In genomic region chr2:106582431-106583143, GRCh38 we compare ENCODE assay signal across 8 cellular contexts.
DNase-seq lines count a peak whose midpoint lies in the region; ATAC-seq, FAIRE-seq and TF ChIP-seq lines count a peak whose summit lies in the region.

No MANE protein-coding gene starts in this region.

- CTCF ChIA-PET in K562 (lab: Yijun Ruan, JAX; ENCODE audit: low intra/inter-chr PET ratio): no interaction called here

- TF ChIP-seq EP300 in K562 (IDR thresholded peaks at IDR 0.05; ENCODE audit: low read length): no peak

- POLR2A ChIA-PET in K562 (lab: Yijun Ruan, JAX): interaction anchor here (0.6 kb wide), 1 partner anchor 981 kb away, joined by 3 read pairs; no protein-coding TSS in a partner anchor

- H3K27ac ChIP-seq in K562 (ENCODE audit: extremely low read depth, low read depth, low read length) (no peak overlapping the region), iPS-18a (ENCODE audit: low read length) (no peak overlapping the region)

- in situ Hi-C loops in K562 (cut with MboI): no loop called here

- no peak for TF ChIP-seq POLR2A in K562 (conservative IDR thresholded peaks at IDR 0.05)

- H3K4me2 ChIP-seq in K562 (ENCODE audit: insufficient read depth, low read length) (no peak overlapping the region), skeletal muscle satellite cell (ENCODE audit: low read length) (peak overlapping the region; percentile 81)

- TF ChIP-seq CTCF in GM12875 (IDR thresholded peaks at IDR 0.05; ENCODE audit: borderline replicate concordance, insufficient read depth, low read depth, low read length) (peak; percentile 91), K562 (IDR thresholded peaks at IDR 0.05 in 2 of 3, conservative IDR thresholded peaks at IDR 0.05 in 1 of 3; ENCODE audit: insufficient read depth in 2 of 3, low read depth in 1 of 3, low read length in 3 of 3) (peak; percentile 35 to 46 (median 45); a peak in 5 of 6 replicates)

- peak in 1 of 2 experiments; percentile 43; a peak in 2 of 4 replicates for TF ChIP-seq RAD21 in K562 (CRISPR knock-in tag; conservative IDR thresholded peaks at IDR 0.05 in 1 of 2, IDR thresholded peaks at IDR 0.05 in 1 of 2)

- no peaks in the 10 kb centered on the region for H4K20me1 ChIP-seq in K562 (replicated peaks; ENCODE audit: control insufficient read depth, insufficient read depth, low read length)

- H3K9me3 ChIP-seq in K562 (replicated peaks; ENCODE audit: control insufficient read depth, insufficient read depth, low read depth, low read length): no peaks in the 10 kb centered on the region
- H3K9me3 ChIP-seq in iPS-18a (ENCODE audit: control insufficient read depth, low read depth, low read length): no peaks in the 10 kb centered on the region
- H3K9me3 ChIP-seq in skeletal muscle satellite cell (replicated peaks; ENCODE audit: low read length): no peaks in the 10 kb centered on the region

- H3K4me3 ChIP-seq in GM12875 (ENCODE audit: low read depth, low read length) (no peak overlapping the region), K562 (no peak overlapping the region), iPS-18a (ENCODE audit: low read length) (peak overlapping the region; percentile 68), skeletal muscle satellite cell (ENCODE audit: low read length) (peak overlapping the region; percentile 40)

- intact Hi-C loops in K562 (cut with micrococcal nuclease): no loop called here

- H3K79me2 ChIP-seq in K562 (ENCODE audit: control insufficient read depth, insufficient read depth, low read length): no peaks in the 10 kb centered on the region

- FAIRE-seq in K562 (lab: Jason Lieb, UNC): peak; percentile 19

- 2% methylated on average over 13 of the region's 14 CpGs for WGBS in K562 (ENCODE audit: insufficient coverage, low coverage, missing lambda C conversion rate)

- H3K27me3 ChIP-seq in K562 (ENCODE audit: control insufficient read depth in 2 of 2, insufficient read depth in 2 of 2, low read length in 2 of 2) (peaks cover 10 to 32% of the 10 kb centered on the region in 2 experiments; a peak in 4 of 5 replicates), iPS-18a (ENCODE audit: control insufficient read depth, insufficient read depth, low read length) (peaks cover 15% of the 10 kb centered on the region), skeletal muscle satellite cell (ENCODE audit: control insufficient read depth, insufficient read depth, low read length) (peaks cover 37% of the 10 kb centered on the region)

- no peaks in the 10 kb centered on the region for H3K9me1 ChIP-seq in K562 (ENCODE audit: control insufficient read depth, insufficient read depth, low read length)

- H3K4me1 ChIP-seq in K562 (replicated peaks in 1 of 2; ENCODE audit: control insufficient read depth in 2 of 2, insufficient read depth in 2 of 2, low read length in 2 of 2) (peaks cover 0 to 3% of the 10 kb centered on the region in 2 experiments; a peak in 1 of 5 replicates), iPS-18a (ENCODE audit: control insufficient read depth, low read depth, low read length) (no peaks in the 10 kb centered on the region), skeletal muscle satellite cell (ENCODE audit: control insufficient read depth, insufficient read depth, low read length) (no peaks in the 10 kb centered on the region)

- H3K36me3 ChIP-seq in K562 (ENCODE audit: control insufficient read depth, insufficient read depth, low read length): no peaks in the 10 kb centered on the region
- no peaks in the 10 kb centered on the region for H3K36me3 ChIP-seq in iPS-18a (ENCODE audit: control insufficient read depth, low read depth, low read length)
- H3K36me3 ChIP-seq in skeletal muscle satellite cell (ENCODE audit: insufficient read depth, low read length): no peaks in the 10 kb centered on the region

- BruUV-seq in K562 (replicated peaks; lab: Mats Ljungman, UMichigan): no TSS peak

- no peak overlapping the region for H3K9ac ChIP-seq in K562 (ENCODE audit: insufficient read depth in 1 of 2, low read depth in 2 of 2, low read length in 2 of 2)
- H3K9ac ChIP-seq in iPS-18a (ENCODE audit: low read length): peak overlapping the region; percentile 23
- H3K9ac ChIP-seq in skeletal muscle satellite cell (ENCODE audit: low read depth, low read length): no peak overlapping the region

- no peak overlapping the region for H2AFZ ChIP-seq in K562 (ENCODE audit: low read depth, low read length)

- peak; percentile 65 for ATAC-seq in HG02763 (IDR thresholded peaks at IDR 0.05; ENCODE audit: unreplicated experiment)
- ATAC-seq in K562: peak; percentile 57; the same call in 2 of the 3 replicates

- DNase-seq in NCI-H146 treated with DMSO at 0.1 percent for 48 hours (lab: John Stamatoyannopoulos, UW; ENCODE audit: unreplicated experiment) (peak; percentile 20), T-helper 22 cell (ENCODE audit: low read depth) (peak; percentile 9), K562 (ENCODE audit: extremely low read depth in 1 of 4, low spot score in 3 of 4) (peak; percentile 30 to 47 (median 40)), cortex of kidney (lab: John Stamatoyannopoulos, UW) (no peak)

TF ChIP-seq in K562, 482 proteins besides CTCF, POLR2A, EP300 and RAD21:
- TF ChIP-seq ZNF174 (CRISPR knock-in tag; IDR thresholded peaks at IDR 0.05) (no peak), ZNF76 (CRISPR knock-in tag; IDR thresholded peaks at IDR 0.05; ENCODE audit: borderline replicate concordance) (no peak), RBBP5 (IDR thresholded peaks at IDR 0.05; ENCODE audit: borderline replicate concordance, insufficient read depth, low read length, poor library complexity, severe bottlenecking) (no peak), ZNF263 (CRISPR knock-in tag; IDR thresholded peaks at IDR 0.05; ENCODE audit: borderline replicate concordance) (no peak)
- TF ChIP-seq, protein P1, sequence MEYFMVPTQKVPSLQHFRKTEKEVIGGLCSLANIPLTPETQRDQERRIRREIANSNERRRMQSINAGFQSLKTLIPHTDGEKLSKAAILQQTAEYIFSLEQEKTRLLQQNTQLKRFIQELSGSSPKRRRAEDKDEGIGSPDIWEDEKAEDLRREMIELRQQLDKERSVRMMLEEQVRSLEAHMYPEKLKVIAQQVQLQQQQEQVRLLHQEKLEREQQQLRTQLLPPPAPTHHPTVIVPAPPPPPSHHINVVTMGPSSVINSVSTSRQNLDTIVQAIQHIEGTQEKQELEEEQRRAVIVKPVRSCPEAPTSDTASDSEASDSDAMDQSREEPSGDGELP (CRISPR knock-in tag; IDR thresholded peaks at IDR 0.05; ENCODE audit: borderline replicate concordance): 0 out of 2 replicates have a peak, but pooled peaks have one; percentile 23
- TF ChIP-seq, protein P2, sequence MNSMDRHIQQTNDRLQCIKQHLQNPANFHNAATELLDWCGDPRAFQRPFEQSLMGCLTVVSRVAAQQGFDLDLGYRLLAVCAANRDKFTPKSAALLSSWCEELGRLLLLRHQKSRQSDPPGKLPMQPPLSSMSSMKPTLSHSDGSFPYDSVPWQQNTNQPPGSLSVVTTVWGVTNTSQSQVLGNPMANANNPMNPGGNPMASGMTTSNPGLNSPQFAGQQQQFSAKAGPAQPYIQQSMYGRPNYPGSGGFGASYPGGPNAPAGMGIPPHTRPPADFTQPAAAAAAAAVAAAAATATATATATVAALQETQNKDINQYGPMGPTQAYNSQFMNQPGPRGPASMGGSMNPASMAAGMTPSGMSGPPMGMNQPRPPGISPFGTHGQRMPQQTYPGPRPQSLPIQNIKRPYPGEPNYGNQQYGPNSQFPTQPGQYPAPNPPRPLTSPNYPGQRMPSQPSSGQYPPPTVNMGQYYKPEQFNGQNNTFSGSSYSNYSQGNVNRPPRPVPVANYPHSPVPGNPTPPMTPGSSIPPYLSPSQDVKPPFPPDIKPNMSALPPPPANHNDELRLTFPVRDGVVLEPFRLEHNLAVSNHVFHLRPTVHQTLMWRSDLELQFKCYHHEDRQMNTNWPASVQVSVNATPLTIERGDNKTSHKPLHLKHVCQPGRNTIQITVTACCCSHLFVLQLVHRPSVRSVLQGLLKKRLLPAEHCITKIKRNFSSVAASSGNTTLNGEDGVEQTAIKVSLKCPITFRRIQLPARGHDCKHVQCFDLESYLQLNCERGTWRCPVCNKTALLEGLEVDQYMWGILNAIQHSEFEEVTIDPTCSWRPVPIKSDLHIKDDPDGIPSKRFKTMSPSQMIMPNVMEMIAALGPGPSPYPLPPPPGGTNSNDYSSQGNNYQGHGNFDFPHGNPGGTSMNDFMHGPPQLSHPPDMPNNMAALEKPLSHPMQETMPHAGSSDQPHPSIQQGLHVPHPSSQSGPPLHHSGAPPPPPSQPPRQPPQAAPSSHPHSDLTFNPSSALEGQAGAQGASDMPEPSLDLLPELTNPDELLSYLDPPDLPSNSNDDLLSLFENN (IDR thresholded peaks at IDR 0.05; ENCODE audit: low read depth in 2 of 2, low read length in 2 of 2): no peak

Comparison
In these comparisons a context has a peak if more than half of its experiments do, and no peak if none do; other contexts are left out.
1. H3K4me3 ChIP-seq: peak in iPS-18a (single experiment) and skeletal muscle satellite cell (single experiment); none in GM12875 (single experiment) and K562 (single experiment).